In genomic region chr16:35908942-35909341, GRCh38 we compare ENCODE assay signal across 2 cellular contexts.
TF ChIP-seq lines count a peak whose summit lies in the region.

No MANE protein-coding gene starts in this region.

TF ChIP-seq in SK-N-SH, 30 proteins besides CTCF, POLR2A, EP300 and RAD21 (continued from another document):
- TF ChIP-seq USF1 (IDR thresholded peaks at IDR 0.05; ENCODE audit: borderline replicate concordance, low read depth) = no peak
- no peak for TF ChIP-seq SMC3 (IDR thresholded peaks at IDR 0.05; ENCODE audit: low read depth, low read length)
- TF ChIP-seq TCF12 (IDR thresholded peaks at IDR 0.05) = no peak
- TF ChIP-seq POLR2AphosphoS5 (IDR thresholded peaks at IDR 0.05; ENCODE audit: low read depth, low read length) = no peak
- no peak for TF ChIP-seq REST (IDR thresholded peaks at IDR 0.05; ENCODE audit: low read depth, low read length)
- TF ChIP-seq USF2 (IDR thresholded peaks at IDR 0.05; ENCODE audit: borderline replicate concordance, low read depth, low read length) = no peak
- TF ChIP-seq FOXM1 (IDR thresholded peaks at IDR 0.05; ENCODE audit: low read depth) = no peak
- TF ChIP-seq RFX5 (IDR thresholded peaks at IDR 0.05; ENCODE audit: low read length) = no peak
- no peak for TF ChIP-seq NRF1 (IDR thresholded peaks at IDR 0.05; ENCODE audit: low read depth, low read length)
- TF ChIP-seq NFIC (IDR thresholded peaks at IDR 0.05; ENCODE audit: borderline replicate concordance) = no peak
- no peak for TF ChIP-seq TEAD4 (IDR thresholded peaks at IDR 0.05; ENCODE audit: borderline replicate concordance, insufficient read depth)

TF ChIP-seq in SK-N-SH treated with all-trans-retinoic acid at 6 μM for 48 hours, 23 proteins besides CTCF, POLR2A, EP300 and RAD21 (continued from another document):
- TF ChIP-seq PATZ1 (CRISPR knock-in tag; IDR thresholded peaks at IDR 0.05; ENCODE audit: borderline replicate concordance) = no peak
- no peak for TF ChIP-seq TSHZ2 (CRISPR knock-in tag; IDR thresholded peaks at IDR 0.05)
- no peak for TF ChIP-seq OSR1 (CRISPR knock-in tag; IDR thresholded peaks at IDR 0.05)
- no peak for TF ChIP-seq ARNTL (CRISPR knock-in tag; IDR thresholded peaks at IDR 0.05; ENCODE audit: borderline replicate concordance, low read depth)
- no peak for TF ChIP-seq BACH2 (CRISPR knock-in tag; IDR thresholded peaks at IDR 0.05; ENCODE audit: borderline replicate concordance)
- no peak for TF ChIP-seq TCF4 (CRISPR knock-in tag; IDR thresholded peaks at IDR 0.05; ENCODE audit: borderline replicate concordance)
- no peak for TF ChIP-seq GLIS3 (CRISPR knock-in tag; IDR thresholded peaks at IDR 0.05)
